ENCODE assay signal across 9 cellular contexts in the genomic region with DNA sequence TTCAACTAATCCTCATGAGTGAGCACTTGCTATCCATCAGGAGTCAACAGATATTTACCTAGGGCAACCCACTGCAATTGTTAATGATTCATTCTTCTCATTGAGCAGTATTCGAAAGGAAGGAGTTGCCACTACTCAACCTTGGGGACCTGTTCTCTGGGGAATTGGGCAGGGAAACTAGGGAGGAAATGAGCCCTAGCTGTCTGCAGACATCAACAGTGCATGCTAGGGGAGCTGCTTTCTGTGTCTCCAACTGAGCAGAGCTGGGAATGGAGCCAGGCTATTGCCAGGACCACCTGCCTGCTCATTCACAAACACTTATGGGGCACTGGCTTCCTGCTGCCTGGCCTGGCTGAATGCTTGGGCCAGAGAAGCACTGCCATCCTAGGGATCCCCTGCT.
DNase-seq lines count a peak whose midpoint lies in the region; ATAC-seq and TF ChIP-seq lines count a peak whose summit lies in the region.
"Had no signal": no experiment of that assay in that cellular context is flagged by ENCODE, and none has a peak within 500 bp of the region (broad histone marks: within the 10 kb centered on the region; RNA-seq: fewer than 3 reads in every experiment).

No MANE protein-coding gene starts in this region.

- TF ChIP-seq POLR2A in esophagus muscularis mucosa (IDR thresholded peaks at IDR 0.05; ENCODE audit: low read depth): no peak

- WGBS in esophagus muscularis mucosa: 83% methylated on average over 1 of the region's 1 CpG

- H3K27me3 ChIP-seq in esophagus muscularis mucosa: no peaks in the 10 kb centered on the region

- TF ChIP-seq EP300 in esophagus muscularis mucosa (IDR thresholded peaks at IDR 0.05): no peak

- intact Hi-C loops in esophagus muscularis mucosa (cut with DNase I): no loop called here

- peak; percentile 41 for ATAC-seq in GM18858 (IDR thresholded peaks at IDR 0.05; ENCODE audit: unreplicated experiment)
- ATAC-seq in HG02943 (IDR thresholded peaks at IDR 0.05; ENCODE audit: low read depth, unreplicated experiment): peak; percentile 63
- no peak for ATAC-seq in HG02588 (IDR thresholded peaks at IDR 0.05; ENCODE audit: unreplicated experiment)

- H3K36me3 ChIP-seq in esophagus muscularis mucosa: no peaks in the 10 kb centered on the region

- TF ChIP-seq CTCF in esophagus muscularis mucosa (IDR thresholded peaks at IDR 0.05): no peak

- no peaks in the 10 kb centered on the region for H3K4me1 ChIP-seq in esophagus muscularis mucosa

- H3K9me3 ChIP-seq in esophagus muscularis mucosa: no peaks in the 10 kb centered on the region

- DNase-seq in NCI-H2029 (lab: John Stamatoyannopoulos, UW) (peak; percentile 86), esophagus muscularis mucosa (ENCODE audit: extremely low spot score) (peak; percentile 50), NCI-H146 (lab: John Stamatoyannopoulos, UW) (no peak), T-helper 9 cell (no peak)
- DNase-seq in activated CD8-positive, alpha-beta memory T cell treated with anti-CD3 and anti-CD28 coated beads, Interleukin-2, amount 50 U/mL, for 4 hours: no peak
- DNase-seq: CD8-positive, alpha-beta memory T cell had no signal

- no peak overlapping the region for H3K4me3 ChIP-seq in esophagus muscularis mucosa

- no peak overlapping the region for H3K27ac ChIP-seq in esophagus muscularis mucosa (replicated peaks in 1 of 4)

Comparison
In these comparisons a context has a peak if more than half of its experiments do, and no peak if none do; other contexts are left out.
1. DNase-seq: peak in NCI-H2029 (single experiment) and esophagus muscularis mucosa (single experiment); none in NCI-H146 (single experiment), activated CD8-positive, alpha-beta memory T cell treated with anti-CD3 and anti-CD28 coated beads, Interleukin-2, amount 50 U/mL, for 4 hours (single experiment) and T-helper 9 cell (single experiment).